In genomic region chr15:83323296-83323711, GRCh38 we compare ENCODE assay signal across 1 cellular context.
TF ChIP-seq lines count a peak whose summit lies in the region.

No MANE protein-coding gene starts in this region.

TF ChIP-seq in IMR-90, 13 proteins besides CTCF, POLR2A, EP300 and RAD21 (continued from another document):
- no peak for TF ChIP-seq ELK1 (IDR thresholded peaks at IDR 0.05; ENCODE audit: borderline replicate concordance, low read depth, low read length)
- TF ChIP-seq MAZ (IDR thresholded peaks at IDR 0.05; ENCODE audit: borderline replicate concordance, low read depth, low read length) = no peak
